In genomic region chr2:100283724-100284501, GRCh38 we compare ENCODE assay signal across 1 cellular context.
TF ChIP-seq lines count a peak whose summit lies in the region.

No MANE protein-coding gene starts in this region.

TF ChIP-seq in H1, 55 proteins besides CTCF, POLR2A, EP300 and RAD21:
- no peak for TF ChIP-seq SP2 (IDR thresholded peaks at IDR 0.05; ENCODE audit: low read length)
- TF ChIP-seq CHD1 (IDR thresholded peaks at IDR 0.05; ENCODE audit: low read depth, low read length): no peak
- TF ChIP-seq BCL11A (IDR thresholded peaks at IDR 0.05; ENCODE audit: low read depth in 2 of 2, low read length in 2 of 2): no peak
- TF ChIP-seq ZNF274 (IDR thresholded peaks at IDR 0.05; ENCODE audit: borderline replicate concordance, extremely low read depth, low read length): no peak
